Comparison of ENCODE assay signal across 8 cellular contexts in the genomic region with DNA sequence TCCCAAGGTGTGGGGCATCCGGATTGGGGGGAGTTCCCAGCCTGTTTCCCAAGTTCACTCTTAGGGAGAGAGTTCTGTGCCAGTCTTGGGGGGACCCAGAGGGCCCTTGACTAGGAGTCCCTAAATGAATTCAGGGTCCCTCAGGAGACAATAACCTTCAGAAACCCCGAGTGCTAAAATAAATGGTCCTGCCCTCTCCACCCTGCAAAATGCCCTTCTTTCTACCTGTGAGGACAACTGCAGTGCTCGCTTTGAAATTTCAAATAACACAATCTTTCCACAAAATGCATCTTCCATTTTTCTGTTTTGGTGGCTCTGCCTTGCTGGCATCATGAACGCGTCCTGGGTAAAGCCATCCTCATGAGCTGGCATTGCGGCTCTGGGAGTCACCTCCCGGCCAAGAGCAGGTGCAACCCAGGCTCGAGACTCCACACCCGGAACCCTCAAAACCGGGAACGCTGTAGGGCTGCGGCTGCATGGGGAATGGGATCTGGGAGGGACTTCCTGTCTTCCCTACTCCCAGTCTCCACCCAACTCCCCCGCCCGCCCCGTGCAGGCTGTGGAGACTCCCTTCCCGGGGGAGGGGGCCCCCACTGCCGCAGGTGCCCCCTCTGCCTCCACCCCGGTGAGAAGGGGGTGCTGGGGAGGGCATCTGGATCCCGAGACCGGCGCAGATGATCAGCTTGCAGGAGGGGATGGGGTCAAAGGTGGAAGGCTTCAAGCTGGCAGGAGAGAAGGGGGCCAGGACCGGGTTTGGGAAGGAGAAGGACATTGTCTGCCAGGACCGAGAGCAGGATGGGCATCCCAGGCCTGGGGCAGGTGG. TPM values are rescaled to one million over a fixed set of nuclear protein-coding genes. Genes with fewer than 3 reads are reported as not detected.
DNase-seq lines count a peak whose midpoint lies in the region; ATAC-seq and TF ChIP-seq lines count a peak whose summit lies in the region.

A gene (plus strand): TSS at position 529 of the 823 bp plus-strand sequence. CDS start 845 bp downstream, outside the sequence.

- H3K27me3 Mint-ChIP-seq in neural crest cell (ENCODE audit: low read depth): peaks cover 1% of the 10 kb centered on the region
- peaks cover 8% of the 10 kb centered on the region for H3K27me3 Mint-ChIP-seq in activated CD8-positive, alpha-beta T cell treated with anti-CD3 and anti-CD28 coated beads for 36 hours

- CTCF ChIA-PET in activated CD8-positive, alpha-beta T cell treated with anti-CD3 and anti-CD28 coated beads for 36 hours (lab: Charles Lee): interaction anchor here (2.1 to 23.9 kb wide), 2 partner anchors 16 to 18 kb away, joined by 6 to 376 read pairs; a partner anchor contains a TSS

- H3K36me3 Mint-ChIP-seq in neural crest cell (ENCODE audit: low read depth): no peaks in the 10 kb centered on the region
- no peaks in the 10 kb centered on the region for H3K36me3 Mint-ChIP-seq in activated CD8-positive, alpha-beta T cell treated with anti-CD3 and anti-CD28 coated beads for 36 hours (ENCODE audit: low read depth)

- H3K4me3 Mint-ChIP-seq in neural crest cell: peak within 1 kb of the TSS; percentile 82
- H3K4me3 Mint-ChIP-seq in activated CD8-positive, alpha-beta T cell treated with anti-CD3 and anti-CD28 coated beads for 36 hours: no peak within 1 kb of the TSS

- peak within 1 kb of the TSS; percentile 94 for H3K27ac Mint-ChIP-seq in neural crest cell (ENCODE audit: unreplicated experiment)
- no peak within 1 kb of the TSS for H3K27ac Mint-ChIP-seq in activated CD8-positive, alpha-beta T cell treated with anti-CD3 and anti-CD28 coated beads for 36 hours

- H3K4me1 Mint-ChIP-seq in neural crest cell: peaks cover 29% of the 10 kb centered on the region
- peaks cover 2% of the 10 kb centered on the region for H3K4me1 Mint-ChIP-seq in activated CD8-positive, alpha-beta T cell treated with anti-CD3 and anti-CD28 coated beads for 36 hours (ENCODE audit: low read depth)

- DNase-seq in CD1c-positive myeloid dendritic cell (ENCODE audit: extremely low spot score) (peak; percentile 25), LHCN-M2 (ENCODE audit: low read depth) (peak; percentile 70), SW480 (ENCODE audit: low spot score) (peak; percentile 77), fibroblast of the aortic adventitia (ENCODE audit: low read depth) (peak; percentile 80), neural crest cell (ENCODE audit: low read depth, low spot score) (peak; percentile 72), Kasumi-1 (lab: John Stamatoyannopoulos, UW) (no peak)
- DNase-seq in activated CD8-positive, alpha-beta T cell treated with anti-CD3 and anti-CD28 coated beads for 36 hours: no peak

- peak within 1 kb of the TSS; percentile 97 for H3K4me3 ChIP-seq in fibroblast of the aortic adventitia (ENCODE audit: low read depth, low read length)

- POLR2A ChIA-PET in activated CD8-positive, alpha-beta T cell treated with anti-CD3 and anti-CD28 coated beads for 36 hours (lab: Charles Lee): interaction anchor here (0.6 to 2.3 kb wide), 2 partner anchors 15 to 931 kb away, joined by 3 to 6 read pairs; no protein-coding TSS in a partner anchor

- intact Hi-C loops in activated CD8-positive, alpha-beta T cell treated with anti-CD3 and anti-CD28 coated beads for 36 hours (cut with micrococcal nuclease): no loop called here

- H3K9me3 Mint-ChIP-seq in neural crest cell: no peaks in the 10 kb centered on the region
- no peaks in the 10 kb centered on the region for H3K9me3 Mint-ChIP-seq in activated CD8-positive, alpha-beta T cell treated with anti-CD3 and anti-CD28 coated beads for 36 hours

- TF ChIP-seq CTCF in fibroblast of the aortic adventitia (IDR thresholded peaks at IDR 0.05; ENCODE audit: insufficient read depth, low read length): no peak
- TF ChIP-seq CTCF in neural crest cell (conservative IDR thresholded peaks at IDR 0.05): no peak
- TF ChIP-seq CTCF in activated CD8-positive, alpha-beta T cell treated with anti-CD3 and anti-CD28 coated beads for 36 hours (IDR thresholded peaks at IDR 0.05): no peak

- no peak for ATAC-seq in HG03342 (IDR thresholded peaks at IDR 0.05; ENCODE audit: unreplicated experiment)
- no peak for ATAC-seq in activated CD8-positive, alpha-beta T cell treated with anti-CD3 and anti-CD28 coated beads for 36 hours

RNA-seq across cellular contexts. Expression of the gene that starts here (rescaled TPM):
- total RNA-seq in LHCN-M2 (2014; rRNA removed) (17.0 and 19.2 TPM in 2 replicates), fibroblast of the aortic adventitia (ENCODE audit: low replicate concordance) (12.3 and 14.7 TPM in 2 replicates), neural crest cell (19.7 and 21.1 TPM in 2 replicates)
- polyA plus RNA-seq in LHCN-M2 (2012): 7.7 TPM
- not detected for total RNA-seq in activated CD8-positive, alpha-beta T cell treated with anti-CD3 and anti-CD28 coated beads for 36 hours

Comparison
In these comparisons a context has a peak if more than half of its experiments do, and no peak if none do; other contexts are left out.
1. RNA of the gene that starts here (total RNA-seq): 19.7 to 21.1 TPM in neural crest cell, 17.0 to 19.2 TPM in LHCN-M2 and 12.3 to 14.7 TPM in fibroblast of the aortic adventitia; not detected in activated CD8-positive, alpha-beta T cell treated with anti-CD3 and anti-CD28 coated beads for 36 hours; every median in the first group is over 10 times any median in the second.
2. DNase-seq: peak in CD1c-positive myeloid dendritic cell (single experiment), LHCN-M2 (single experiment), SW480 (single experiment), fibroblast of the aortic adventitia (single experiment) and neural crest cell (single experiment); none in activated CD8-positive, alpha-beta T cell treated with anti-CD3 and anti-CD28 coated beads for 36 hours (single experiment) and Kasumi-1 (0 of 2).